10 cellular contexts compared by ENCODE assay signal in genomic region chrX:136781180-136781797, GRCh38. TPM values are rescaled to one million over a fixed set of nuclear protein-coding genes. Genes with fewer than 3 reads are reported as not detected.
DNase-seq lines count a peak whose midpoint lies in the region; ATAC-seq lines count a peak whose summit lies in the region.
"Had no signal": no experiment of that assay in that cellular context is flagged by ENCODE, and none has a peak within 500 bp of the region (broad histone marks: within the 10 kb centered on the region; RNA-seq: fewer than 3 reads in every experiment).

No MANE protein-coding gene starts in this region.

- DNase-seq in DMS153 treated with DMSO at 0.1 percent for 48 hours (lab: John Stamatoyannopoulos, UW; ENCODE audit: unreplicated experiment) (peak; percentile 34), MG63 (peak; percentile 62), cerebellum (ENCODE audit: low spot score) (peak; percentile 24), pons (ENCODE audit: low spot score) (peak; percentile 21), NCI-H526 (lab: John Stamatoyannopoulos, UW) (no peak), NCI-H146 (lab: John Stamatoyannopoulos, UW) (no peak), hypothalamus (lab: John Stamatoyannopoulos, UW) (no peak)
- DNase-seq: NCI-H2171 treated with DMSO at 0.1 percent for 48 hours, nucleus accumbens had no signal

- H3K9me3 ChIP-seq in MG63: no peaks in the 10 kb centered on the region

- H3K36me3 ChIP-seq in MG63: no peaks in the 10 kb centered on the region

- no peaks in the 10 kb centered on the region for H3K27me3 ChIP-seq in MG63

- H3K4me3 ChIP-seq in MG63: peak overlapping the region; percentile 33

- no peak for ATAC-seq in GM19023 (IDR thresholded peaks at IDR 0.05; ENCODE audit: unreplicated experiment)

RNA-seq across cellular contexts. Expression of gene ARHGEF6, which starts 0.6 kb away (rescaled TPM):
- total RNA-seq in MG63 (2014; rRNA removed; shearing (Covaris generic); ENCODE audit: low replicate concordance): 4.7 and 4.8 TPM in 2 replicates
- total RNA-seq in cerebellum: 17.1 TPM

Comparison
In these comparisons a context has a peak if more than half of its experiments do, and no peak if none do; other contexts are left out.
1. DNase-seq: peak in DMS153 treated with DMSO at 0.1 percent for 48 hours (single experiment), MG63 (single experiment), cerebellum (single experiment) and pons (single experiment); none in NCI-H526 (0 of 2), NCI-H146 (single experiment) and hypothalamus (0 of 51).